ENCODE assay signal across 17 cellular contexts in the genomic region with DNA sequence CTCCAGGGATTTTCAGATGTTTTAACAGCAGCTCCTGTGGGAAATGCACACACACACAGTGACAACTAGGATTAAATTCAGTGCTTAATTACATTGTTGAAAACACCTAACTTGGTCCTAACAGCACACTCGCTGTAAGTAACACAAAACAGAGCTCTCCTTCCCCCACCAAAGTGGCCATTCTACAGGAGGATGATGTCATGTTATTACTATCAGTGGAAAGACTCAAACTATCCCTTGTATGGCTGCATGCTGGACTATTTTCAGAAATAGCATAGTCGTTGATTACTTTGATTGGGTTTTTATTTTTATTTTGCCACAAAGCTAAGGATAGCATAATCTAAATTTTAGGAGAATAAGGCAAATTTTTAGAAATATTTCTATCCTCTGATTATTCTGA.
A peak's percentile ranks its signal among the peaks of the same experiment; 100 is the strongest.
DNase-seq lines count a peak whose midpoint lies in the region; ATAC-seq and TF ChIP-seq lines count a peak whose summit lies in the region.
"Had no signal": no experiment of that assay in that cellular context is flagged by ENCODE, and none has a peak within 500 bp of the region (broad histone marks: within the 10 kb centered on the region; RNA-seq: fewer than 3 reads in every experiment).

No MANE protein-coding gene starts in this region.

- H3K27ac Mint-ChIP-seq in chondrocyte (ENCODE audit: unreplicated experiment), result peak overlapping the region; percentile 24
- H3K27ac Mint-ChIP-seq: CD4-positive, alpha-beta memory T cell had no signal

- no peaks in the 10 kb centered on the region for H3K27me3 Mint-ChIP-seq in chondrocyte (ENCODE audit: low read depth)
- H3K27me3 Mint-ChIP-seq: CD4-positive, alpha-beta memory T cell had no signal

- intact Hi-C loops in Right ventricle myocardium inferior (cut with DNase I) (no loop called here), left ventricle myocardium inferior (cut with micrococcal nuclease) (no loop called here), adrenal gland (cut with DNase I) (no loop called here)

- TF ChIP-seq CTCF in cardiac muscle cell (IDR thresholded peaks at IDR 0.05; ENCODE audit: low read depth, low read length) (no peak), chondrocyte (IDR thresholded peaks at IDR 0.05) (no peak), left ventricle myocardium inferior (IDR thresholded peaks at IDR 0.05; ENCODE audit: borderline replicate concordance) (no peak), adrenal gland (IDR thresholded peaks at IDR 0.05) (no peak)

- H3K27me3 ChIP-seq in cardiac muscle cell (no peaks in the 10 kb centered on the region), left ventricle myocardium inferior (ENCODE audit: low read depth) (no peaks in the 10 kb centered on the region), adrenal gland (no peaks in the 10 kb centered on the region)

- DNase-seq in cardiac muscle cell (ENCODE audit: low read depth in 1 of 2, low spot score in 1 of 2) (no peak), Right ventricle myocardium inferior (ENCODE audit: missing footprints) (no peak), chondrocyte (ENCODE audit: low spot score) (no peak), left ventricle myocardium inferior (no peak), nucleus accumbens (lab: John Stamatoyannopoulos, UW) (no peak), SKM-1 treated with dmso at 0.1 percent for 144 hours (lab: John Stamatoyannopoulos, UW; ENCODE audit: unreplicated experiment) (no peak), adrenal gland (no peak)
- DNase-seq: C1 segment of cervical spinal cord; Calu3; CD4-positive, alpha-beta memory T cell; COR-L47; DMS53; DMS79 treated with DMSO at 0.1 percent for 48 hours; GF-D8; GOT3; H7; HCEC 1CT had no signal

- H3K4me3 ChIP-seq in cardiac muscle cell (no peak overlapping the region), left ventricle myocardium inferior (no peak overlapping the region), adrenal gland (no peak overlapping the region)

- peaks cover 8% of the 10 kb centered on the region for H3K4me1 ChIP-seq in cardiac muscle cell (ENCODE audit: low read depth)
- peaks cover 4% of the 10 kb centered on the region for H3K4me1 ChIP-seq in left ventricle myocardium inferior
- H3K4me1 ChIP-seq in adrenal gland (replicated peaks in 1 of 2), result peaks cover 0 to 4% of the 10 kb centered on the region in 2 donors

- H3K4me3 Mint-ChIP-seq in chondrocyte (ENCODE audit: unreplicated experiment), result no peak overlapping the region
- H3K4me3 Mint-ChIP-seq: CD4-positive, alpha-beta memory T cell had no signal

- peaks cover 30% of the 10 kb centered on the region for H3K4me1 Mint-ChIP-seq in chondrocyte (ENCODE audit: low read depth)
- H3K4me1 Mint-ChIP-seq: CD4-positive, alpha-beta memory T cell had no signal

- no peaks in the 10 kb centered on the region for H3K9me3 ChIP-seq in cardiac muscle cell (ENCODE audit: low read depth)
- H3K9me3 ChIP-seq in left ventricle myocardium inferior (replicated peaks), result peaks cover 15% of the 10 kb centered on the region
- H3K9me3 ChIP-seq in adrenal gland (replicated peaks in 1 of 3), result no peaks in the 10 kb centered on the region

- peaks cover 16% of the 10 kb centered on the region for H3K9me3 Mint-ChIP-seq in chondrocyte (ENCODE audit: low read depth)

- no peak for TF ChIP-seq POLR2A in adrenal gland (IDR thresholded peaks at IDR 0.05)

- 65 to 73% (median 67%) methylated on average over 2 of the region's 2 CpGs for WGBS in adrenal gland, 4 donors

- peaks cover 7% of the 10 kb centered on the region for H3K36me3 Mint-ChIP-seq in chondrocyte (ENCODE audit: low read depth)
- H3K36me3 Mint-ChIP-seq: CD4-positive, alpha-beta memory T cell had no signal

- H3K27ac ChIP-seq in cardiac muscle cell (peak overlapping the region; percentile 25), left ventricle myocardium inferior (replicated peaks) (peak overlapping the region; percentile 58), adrenal gland (no peak overlapping the region)

- no peak for ATAC-seq in Right ventricle myocardium inferior

- H3K36me3 ChIP-seq in cardiac muscle cell (no peaks in the 10 kb centered on the region), left ventricle myocardium inferior (no peaks in the 10 kb centered on the region), adrenal gland (replicated peaks in 1 of 2) (no peaks in the 10 kb centered on the region)

Comparison
In these comparisons a context has a peak if more than half of its experiments do, and no peak if none do; other contexts are left out.
1. H3K27ac ChIP-seq: peak in cardiac muscle cell (single experiment) and left ventricle myocardium inferior (single experiment); none in adrenal gland (0 of 5).